13 cellular contexts compared by ENCODE assay signal in genomic region chr6:4935486-4935885, GRCh38.
DNase-seq lines count a peak whose midpoint lies in the region; ATAC-seq and TF ChIP-seq lines count a peak whose summit lies in the region.
"Had no signal": no experiment of that assay in that cellular context is flagged by ENCODE, and none has a peak within 500 bp of the region (broad histone marks: within the 10 kb centered on the region; RNA-seq: fewer than 3 reads in every experiment).

No MANE protein-coding gene starts in this region.

- peak overlapping the region in 6 of 10 experiments; percentile 5 to 37 (median 14); a peak in 7 of 20 replicates for H3K4me3 ChIP-seq in BLaER1 treated with 17β-estradiol and CSF1 and Interleukin-3, amounts not matched to agents 10 nM and 100 nM
- no peak overlapping the region for H3K4me3 ChIP-seq in vagina
- H3K4me3 ChIP-seq: lower lobe of right lung had no signal

- H3K27me3 ChIP-seq in BLaER1 treated with 17β-estradiol and CSF1 and Interleukin-3, amounts not matched to agents 10 nM and 100 nM: no peaks in the 10 kb centered on the region
- no peaks in the 10 kb centered on the region for H3K27me3 ChIP-seq in vagina

- intact Hi-C loops in vagina (cut with DNase I): no loop called here
- intact Hi-C loops in posterior vena cava (cut with DNase I): loop anchor here in 1 of 2 donors (10.0 kb wide), 1 partner anchor 631 kb away; no protein-coding TSS in a partner anchor

- no peaks in the 10 kb centered on the region for H3K9me3 ChIP-seq in BLaER1 treated with 17β-estradiol and CSF1 and Interleukin-3, amounts not matched to agents 10 nM and 100 nM (replicated peaks in 1 of 11)
- H3K9me3 ChIP-seq in vagina: no peaks in the 10 kb centered on the region
- H3K9me3 ChIP-seq: lower lobe of right lung had no signal

- H3K4me1 ChIP-seq in BLaER1 treated with 17β-estradiol and CSF1 and Interleukin-3, amounts not matched to agents 10 nM and 100 nM: peaks cover 65 to 72% (median 68%) of the 10 kb centered on the region in 10 experiments
- H3K4me1 ChIP-seq in vagina: peaks cover 32% of the 10 kb centered on the region

- no peak for TF ChIP-seq CTCF in vagina (IDR thresholded peaks at IDR 0.05)

- H3K4me1 Mint-ChIP-seq in T-helper 2 cell treated with Interferon-gamma antibody and Interleukin-4, amounts not matched to agents 5 μg/mL and 100 μg/mL, for 36 hours (ENCODE audit: low read depth): peaks cover 32% of the 10 kb centered on the region

- H3K27me3 Mint-ChIP-seq in T-helper 2 cell treated with Interferon-gamma antibody and Interleukin-4, amounts not matched to agents 5 μg/mL and 100 μg/mL, for 36 hours (ENCODE audit: low read depth): no peaks in the 10 kb centered on the region
- H3K27me3 Mint-ChIP-seq: stimulated activated naive CD8-positive, alpha-beta T cell treated with anti-CD3 and anti-CD28 coated beads, Interleukin-15, Interleukin-2, amounts not matched to agents 100 ng/mL and 50 ng/mL, for 24 hours had no signal

- H3K4me3 Mint-ChIP-seq in T-helper 2 cell treated with Interferon-gamma antibody and Interleukin-4, amounts not matched to agents 5 μg/mL and 100 μg/mL, for 36 hours: peak overlapping the region; percentile 28
- H3K4me3 Mint-ChIP-seq: stimulated activated naive CD8-positive, alpha-beta T cell treated with anti-CD3 and anti-CD28 coated beads, Interleukin-15, Interleukin-2, amounts not matched to agents 100 ng/mL and 50 ng/mL, for 24 hours had no signal

- H3K36me3 ChIP-seq in BLaER1 treated with 17β-estradiol and CSF1 and Interleukin-3, amounts not matched to agents 10 nM and 100 nM: peaks cover 26 to 39% (median 33%) of the 10 kb centered on the region in 11 experiments
- no peaks in the 10 kb centered on the region for H3K36me3 ChIP-seq in vagina

- peak overlapping the region in 9 of 11 experiments; percentile 52 to 78 (median 72); a peak in 19 of 22 replicates for H3K27ac ChIP-seq in BLaER1 treated with 17β-estradiol and CSF1 and Interleukin-3, amounts not matched to agents 10 nM and 100 nM
- H3K27ac ChIP-seq in vagina: no peak overlapping the region
- H3K27ac ChIP-seq: lower lobe of right lung had no signal

- H3K27ac Mint-ChIP-seq in T-helper 2 cell treated with Interferon-gamma antibody and Interleukin-4, amounts not matched to agents 5 μg/mL and 100 μg/mL, for 36 hours: no peak overlapping the region
- H3K27ac Mint-ChIP-seq: stimulated activated naive CD8-positive, alpha-beta T cell treated with anti-CD3 and anti-CD28 coated beads, Interleukin-15, Interleukin-2, amounts not matched to agents 100 ng/mL and 50 ng/mL, for 24 hours had no signal

- no peaks in the 10 kb centered on the region for H3K9me3 Mint-ChIP-seq in T-helper 2 cell treated with Interferon-gamma antibody and Interleukin-4, amounts not matched to agents 5 μg/mL and 100 μg/mL, for 36 hours
- H3K9me3 Mint-ChIP-seq: stimulated activated naive CD8-positive, alpha-beta T cell treated with anti-CD3 and anti-CD28 coated beads, Interleukin-15, Interleukin-2, amounts not matched to agents 100 ng/mL and 50 ng/mL, for 24 hours had no signal

- peak overlapping the region; percentile 75 to 95 (median 85) for H3K4me2 ChIP-seq in BLaER1 treated with 17β-estradiol and CSF1 and Interleukin-3, amounts not matched to agents 10 nM and 100 nM

- H4K20me1 ChIP-seq in BLaER1 treated with 17β-estradiol and CSF1 and Interleukin-3, amounts not matched to agents 10 nM and 100 nM: peaks cover 47 to 84% (median 71%) of the 10 kb centered on the region in 11 experiments

- H3K9ac ChIP-seq in BLaER1 treated with 17β-estradiol and CSF1 and Interleukin-3, amounts not matched to agents 10 nM and 100 nM: peak overlapping the region in 10 of 11 experiments; percentile 27 to 74 (median 57); a peak in 17 of 22 replicates

- no peak for TF ChIP-seq POLR2A in erythroblast (IDR thresholded peaks at IDR 0.05; ENCODE audit: low read length)
- TF ChIP-seq POLR2A in vagina (IDR thresholded peaks at IDR 0.05): no peak

- peaks cover 11% of the 10 kb centered on the region for H3K36me3 Mint-ChIP-seq in T-helper 2 cell treated with Interferon-gamma antibody and Interleukin-4, amounts not matched to agents 5 μg/mL and 100 μg/mL, for 36 hours (ENCODE audit: low read depth)

- ATAC-seq in GM18867 (IDR thresholded peaks at IDR 0.05; ENCODE audit: unreplicated experiment): peak; percentile 56
- ATAC-seq: lower lobe of right lung had no signal

- DNase-seq in T-helper 2 cell treated with Interferon-gamma antibody and Interleukin-4, amounts not matched to agents 5 μg/mL and 100 μg/mL, for 36 hours (ENCODE audit: low spot score): peak; percentile 55
- DNase-seq in erythroblast (lab: John Stamatoyannopoulos, UW) (peak; percentile 18 to 51), vagina (ENCODE audit: extremely low spot score in 2 of 2) (no peak), posterior vena cava (ENCODE audit: low spot score) (no peak), UCSD-AML1 (lab: John Stamatoyannopoulos, UW; ENCODE audit: unreplicated experiment) (no peak)
- DNase-seq in activated effector memory CD4-positive, alpha-beta T cell treated with Interleukin-2 at 50 U/mL for 16 hours: no peak
- DNase-seq: caudate nucleus, GF-D8, lower lobe of right lung, T1000 had no signal

Comparison
In these comparisons a context has a peak if more than half of its experiments do, and no peak if none do; other contexts are left out.
1. H3K4me3 ChIP-seq: peak in BLaER1 treated with 17β-estradiol and CSF1 and Interleukin-3, amounts not matched to agents 10 nM and 100 nM (6 of 10); none in vagina (0 of 2).
2. DNase-seq: peak in T-helper 2 cell treated with Interferon-gamma antibody and Interleukin-4, amounts not matched to agents 5 μg/mL and 100 μg/mL, for 36 hours (single experiment) and erythroblast (2 of 2); none in vagina (0 of 2), activated effector memory CD4-positive, alpha-beta T cell treated with Interleukin-2 at 50 U/mL for 16 hours (single experiment), posterior vena cava (single experiment) and UCSD-AML1 (single experiment).